ENCODE assay signal across 25 cellular contexts in genomic region chr17:81802048-81802758, GRCh38. TPM values are rescaled to one million over a fixed set of nuclear protein-coding genes. Genes with fewer than 3 reads are reported as not detected.
DNase-seq lines count a peak whose midpoint lies in the region; ATAC-seq, FAIRE-seq and TF ChIP-seq lines count a peak whose summit lies in the region.
"Had no signal": no experiment of that assay in that cellular context is flagged by ENCODE, and none has a peak within 500 bp of the region (broad histone marks: within the 10 kb centered on the region; RNA-seq: fewer than 3 reads in every experiment).

No MANE protein-coding gene starts in this region.

- H3K27me3 Mint-ChIP-seq in activated naive CD4-positive, alpha-beta T cell treated with anti-CD3 and anti-CD28 coated beads, Interleukin-2, amount 10 ng/mL, durations not matched to agents 7 days and 5 days: peaks cover 77% of the 10 kb centered on the region
- H3K27me3 Mint-ChIP-seq in naive thymus-derived CD8-positive, alpha-beta T cell: peaks cover 11 to 48% (median 37%) of the 10 kb centered on the region in 5 donors
- peaks cover 54% of the 10 kb centered on the region for H3K27me3 Mint-ChIP-seq in progenitor cell of endocrine pancreas

- no peak for TF ChIP-seq POLR2A in testis (IDR thresholded peaks at IDR 0.05)

- TF ChIP-seq CTCF in bronchial epithelial cell (IDR thresholded peaks at IDR 0.05; ENCODE audit: insufficient read depth, low read length, severe bottlenecking): no peak
- TF ChIP-seq CTCF in progenitor cell of endocrine pancreas (IDR thresholded peaks at IDR 0.05; ENCODE audit: unreplicated experiment): no peak
- TF ChIP-seq CTCF in testis (IDR thresholded peaks at IDR 0.05): no peak

- FAIRE-seq in bronchial epithelial cell (lab: Jason Lieb, UNC): peak; percentile 36
- FAIRE-seq: D721Med had no signal

- H3K4me3 ChIP-seq in bronchial epithelial cell (ENCODE audit: low read depth, low read length) (no peak overlapping the region), testis (no peak overlapping the region)
- H3K4me3 ChIP-seq: GM23248, HAP-1 had no signal

- H3K27me3 ChIP-seq in bronchial epithelial cell (ENCODE audit: control insufficient read depth, insufficient read depth, low read length) (peaks cover 33% of the 10 kb centered on the region), testis (no peaks in the 10 kb centered on the region)

- WGBS in testis, 2 donors: 80 to 86% methylated on average over 9 of the region's 9 CpGs

- CTCF ChIA-PET in activated naive CD4-positive, alpha-beta T cell treated with anti-CD3 and anti-CD28 coated beads, Interleukin-2, amount 10 ng/mL, durations not matched to agents 7 days and 5 days (lab: Charles Lee): no interaction called here

- no peak for ATAC-seq in naive thymus-derived CD8-positive, alpha-beta T cell
- no peak for ATAC-seq in GM18870 (IDR thresholded peaks at IDR 0.05; ENCODE audit: unreplicated experiment)

- intact Hi-C loops in testis (cut with DNase I; ENCODE audit: low total_unique reads): no loop called here

- H3K27ac ChIP-seq in testis: no peak overlapping the region
- H3K27ac ChIP-seq: 22Rv1, GM23248, KMS-11 had no signal

- POLR2A ChIA-PET in naive thymus-derived CD8-positive, alpha-beta T cell (lab: Charles Lee): no interaction called here

- no peak for DNase-seq in activated naive CD4-positive, alpha-beta T cell treated with anti-CD3 and anti-CD28 coated beads, Interleukin-2, amount 10 ng/mL, durations not matched to agents 7 days and 5 days
- no peak for DNase-seq in activated naive CD4-positive, alpha-beta T cell treated with Interleukin-2 at 50 U/mL for 16 hours
- DNase-seq in bronchial epithelial cell (ENCODE audit: low read depth) (no peak), progenitor cell of endocrine pancreas (ENCODE audit: low spot score, unreplicated experiment) (no peak), NCI-H146 treated with DMSO at 0.1 percent for 48 hours (lab: John Stamatoyannopoulos, UW; ENCODE audit: unreplicated experiment) (no peak), testis (no peak)
- no peak for DNase-seq in naive thymus-derived CD8-positive, alpha-beta T cell
- DNase-seq: BE2C, GM23248, IMR-90, NCI-H1048, NCI-H1417, NCI-H1694 treated with DMSO at 0.1 percent for 48 hours, NCI-H2081, NCI-H2227 treated with DMSO at 0.1 percent for 48 hours, NCI-H69, RPMI8226, SHP77 treated with DMSO at 0.1 percent for 48 hours had no signal

- H3K36me3 Mint-ChIP-seq in activated naive CD4-positive, alpha-beta T cell treated with anti-CD3 and anti-CD28 coated beads, Interleukin-2, amount 10 ng/mL, durations not matched to agents 7 days and 5 days: no peaks in the 10 kb centered on the region
- H3K36me3 Mint-ChIP-seq in naive thymus-derived CD8-positive, alpha-beta T cell: no peaks in the 10 kb centered on the region
- H3K36me3 Mint-ChIP-seq in progenitor cell of endocrine pancreas (ENCODE audit: insufficient read depth): peaks cover 2% of the 10 kb centered on the region
- H3K36me3 Mint-ChIP-seq: CD14-positive monocyte had no signal

- H3K9me3 Mint-ChIP-seq in activated naive CD4-positive, alpha-beta T cell treated with anti-CD3 and anti-CD28 coated beads, Interleukin-2, amount 10 ng/mL, durations not matched to agents 7 days and 5 days: no peaks in the 10 kb centered on the region
- H3K9me3 Mint-ChIP-seq in naive thymus-derived CD8-positive, alpha-beta T cell: peaks cover 0 to 2% (median 0%) of the 10 kb centered on the region in 9 donors
- H3K9me3 Mint-ChIP-seq in progenitor cell of endocrine pancreas (ENCODE audit: low read depth): peaks cover 3% of the 10 kb centered on the region

- peaks cover 6% of the 10 kb centered on the region for H3K4me1 Mint-ChIP-seq in activated naive CD4-positive, alpha-beta T cell treated with anti-CD3 and anti-CD28 coated beads, Interleukin-2, amount 10 ng/mL, durations not matched to agents 7 days and 5 days
- H3K4me1 Mint-ChIP-seq in naive thymus-derived CD8-positive, alpha-beta T cell: peaks cover 0 to 7% (median 3%) of the 10 kb centered on the region in 4 donors
- no peaks in the 10 kb centered on the region for H3K4me1 Mint-ChIP-seq in progenitor cell of endocrine pancreas (ENCODE audit: low read depth)
- H3K4me1 Mint-ChIP-seq: CD14-positive monocyte had no signal

- H3K36me3 ChIP-seq in bronchial epithelial cell (ENCODE audit: control insufficient read depth, insufficient read depth, low read length) (no peaks in the 10 kb centered on the region), testis (ENCODE audit: low read depth, missing control alignments) (no peaks in the 10 kb centered on the region)
- H3K36me3 ChIP-seq: BE2C, HAP-1 had no signal

- no peaks in the 10 kb centered on the region for H3K4me1 ChIP-seq in testis
- H3K4me1 ChIP-seq: BE2C, HAP-1 had no signal

- H3K9me3 ChIP-seq in testis: no peaks in the 10 kb centered on the region
- H3K9me3 ChIP-seq: HAP-1 had no signal

- no peak overlapping the region for H3K4me3 Mint-ChIP-seq in activated naive CD4-positive, alpha-beta T cell treated with anti-CD3 and anti-CD28 coated beads, Interleukin-2, amount 10 ng/mL, durations not matched to agents 7 days and 5 days
- peak overlapping the region in 7 of 10 donors; percentile 19 to 81 (median 51) for H3K4me3 Mint-ChIP-seq in naive thymus-derived CD8-positive, alpha-beta T cell
- peak overlapping the region; percentile 33 for H3K4me3 Mint-ChIP-seq in progenitor cell of endocrine pancreas (ENCODE audit: low read depth)

- peak overlapping the region; percentile 75 for H3K27ac Mint-ChIP-seq in activated naive CD4-positive, alpha-beta T cell treated with anti-CD3 and anti-CD28 coated beads, Interleukin-2, amount 10 ng/mL, durations not matched to agents 7 days and 5 days
- H3K27ac Mint-ChIP-seq in naive thymus-derived CD8-positive, alpha-beta T cell: no peak overlapping the region
- no peak overlapping the region for H3K27ac Mint-ChIP-seq in progenitor cell of endocrine pancreas

RNA-seq across cellular contexts. Expression of gene GCGR, which starts 1.7 kb away (rescaled TPM):
- total RNA-seq in bronchial epithelial cell: not detected in 2 replicates
- not detected for total RNA-seq in naive thymus-derived CD8-positive, alpha-beta T cell
- polyA plus RNA-seq in naive thymus-derived CD8-positive, alpha-beta T cell: not detected
- total RNA-seq in progenitor cell of endocrine pancreas: 2.1 and 2.2 TPM in 2 replicates
- 1 to 10 TPM; 1.3 to 1.5 TPM for total RNA-seq in testis
- 0.88 TPM for polyA plus RNA-seq in testis (ENCODE audit: insufficient read depth, low read depth, low replicate concordance)
- total RNA-seq: GM23248, IMR-90 had no signal
- polyA plus RNA-seq: CD14-positive monocyte, GM23248, IMR-90 had no signal

RNA-seq across cellular contexts. Expression of gene MCRIP1, which starts 30.9 kb away (rescaled TPM):
- total RNA-seq in bronchial epithelial cell: 25.8 and 32.6 TPM in 2 replicates
- total RNA-seq in naive thymus-derived CD8-positive, alpha-beta T cell: 10 to 100 TPM; 58.4 to 59.0 TPM
- polyA plus RNA-seq in naive thymus-derived CD8-positive, alpha-beta T cell: 10 to 100 TPM; 49.5 to 61.8 (median 55.0) TPM
- 138 and 157 TPM in 2 replicates for total RNA-seq in progenitor cell of endocrine pancreas
- total RNA-seq in testis: 100 to 1,000 TPM; 160 to 181 TPM
- 206 TPM for polyA plus RNA-seq in testis (ENCODE audit: insufficient read depth, low read depth, low replicate concordance)

RNA-seq across cellular contexts. Expression of gene PPP1R27, which starts 32.6 kb away (rescaled TPM):
- total RNA-seq in bronchial epithelial cell (0.13 TPM in 1 of 2 replicates, not detected in the other), progenitor cell of endocrine pancreas (not detected in 2 replicates), testis (1 to 10 TPM; 1.6 to 1.9 TPM)
- total RNA-seq in naive thymus-derived CD8-positive, alpha-beta T cell: not detected
- polyA plus RNA-seq in naive thymus-derived CD8-positive, alpha-beta T cell: under 1 TPM in 1 of 3 donors, not detected in 2; 0.11 TPM
- 7.5 TPM for polyA plus RNA-seq in testis (ENCODE audit: insufficient read depth, low read depth, low replicate concordance)
- total RNA-seq: GM23248, IMR-90, NCI-H460 had no signal
- polyA plus RNA-seq: GM23248 had no signal

RNA-seq across cellular contexts. Expression of gene P4HB, which starts 58.1 kb away (rescaled TPM):
- total RNA-seq in bronchial epithelial cell: 673 and 821 TPM in 2 replicates
- total RNA-seq in naive thymus-derived CD8-positive, alpha-beta T cell: 100 to 1,000 TPM; 181 to 190 TPM
- 100 to 1,000 TPM; 166 to 191 (median 191) TPM for polyA plus RNA-seq in naive thymus-derived CD8-positive, alpha-beta T cell
- 467 and 484 TPM in 2 replicates for total RNA-seq in progenitor cell of endocrine pancreas
- total RNA-seq in testis: 100 to 1,000 TPM; 205 to 230 TPM
- 213 TPM for polyA plus RNA-seq in testis (ENCODE audit: insufficient read depth, low read depth, low replicate concordance)
